Comparison of ENCODE assay signal across 13 cellular contexts in genomic region chr22:25942989-25943411, GRCh38.
DNase-seq lines count a peak whose midpoint lies in the region; ATAC-seq and TF ChIP-seq lines count a peak whose summit lies in the region.
"Had no signal": no experiment of that assay in that cellular context is flagged by ENCODE, and none has a peak within 500 bp of the region (broad histone marks: within the 10 kb centered on the region; RNA-seq: fewer than 3 reads in every experiment).

No MANE protein-coding gene starts in this region.

- ATAC-seq in HG02870 (IDR thresholded peaks at IDR 0.05; ENCODE audit: unreplicated experiment): no peak
- ATAC-seq: A549 had no signal

- H3K9me3 ChIP-seq in left ventricle myocardium inferior (replicated peaks): no peaks in the 10 kb centered on the region
- H3K9me3 ChIP-seq: A549, ascending aorta, uterus had no signal

- CTCF ChIA-PET in RWPE1 (lab: Yijun Ruan, JAX) (no interaction called here), GM10248 (lab: Yijun Ruan, JAX) (no interaction called here)

- H3K36me3 ChIP-seq in left ventricle myocardium inferior: peaks cover 22% of the 10 kb centered on the region
- H3K36me3 ChIP-seq: uterus had no signal

- DNase-seq in A172 (ENCODE audit: low spot score) (peak; percentile 0), NCI-H1105 treated with DMSO at 0.1 percent for 48 hours (lab: John Stamatoyannopoulos, UW) (peak; percentile 84), NCI-H82 (lab: John Stamatoyannopoulos, UW) (peak; percentile 91), left ventricle myocardium inferior (peak; percentile 72), RWPE1 (ENCODE audit: low spot score) (no peak), GM10248 (ENCODE audit: extremely low spot score) (no peak)
- DNase-seq in stimulated activated CD4-positive, alpha-beta T cell treated with anti-CD3 and anti-CD28 coated beads, Interleukin-2, amount 100 ng/mL, for 48 hours: no peak
- DNase-seq: activated CD4-positive, alpha-beta T cell treated with anti-CD3 and anti-CD28 coated beads, Interleukin-2, amount 50 U/mL, for 1 hour; PC-9; uterus had no signal

- no peak overlapping the region for H3K4me3 ChIP-seq in left ventricle myocardium inferior
- H3K4me3 ChIP-seq: A549, ascending aorta, PC-9, uterus had no signal

- intact Hi-C loops in left ventricle myocardium inferior (cut with micrococcal nuclease): no loop called here

- no peaks in the 10 kb centered on the region for H3K27me3 ChIP-seq in left ventricle myocardium inferior (ENCODE audit: low read depth)
- H3K27me3 ChIP-seq: ascending aorta, uterus had no signal

- H3K27ac ChIP-seq in left ventricle myocardium inferior (replicated peaks) (peak overlapping the region; percentile 70), RWPE1 (no peak overlapping the region)
- H3K27ac ChIP-seq: A549, ascending aorta, PC-9, uterus had no signal

- H3K4me1 ChIP-seq in left ventricle myocardium inferior: peaks cover 28% of the 10 kb centered on the region
- H3K4me1 ChIP-seq: A549, ascending aorta, uterus had no signal

- TF ChIP-seq CTCF in left ventricle myocardium inferior (IDR thresholded peaks at IDR 0.05; ENCODE audit: borderline replicate concordance) (no peak), RWPE1 (conservative IDR thresholded peaks at IDR 0.05; ENCODE audit: low read depth) (no peak), GM10248 (IDR thresholded peaks at IDR 0.05; ENCODE audit: control extremely low read depth, extremely low read depth, low read depth, missing control alignments) (no peak)

- POLR2A ChIA-PET in RWPE1 (lab: Yijun Ruan, JAX; ENCODE audit: low non-redundant PET): no interaction called here
- POLR2A ChIA-PET in GM10248 (lab: Yijun Ruan, JAX): no interaction called here

Comparison
In these comparisons a context has a peak if more than half of its experiments do, and no peak if none do; other contexts are left out.
1. DNase-seq: peak in A172 (single experiment), NCI-H1105 treated with DMSO at 0.1 percent for 48 hours (single experiment), NCI-H82 (single experiment) and left ventricle myocardium inferior (single experiment); none in stimulated activated CD4-positive, alpha-beta T cell treated with anti-CD3 and anti-CD28 coated beads, Interleukin-2, amount 100 ng/mL, for 48 hours (0 of 2), RWPE1 (single experiment) and GM10248 (single experiment).